13 cellular contexts compared by ENCODE assay signal in genomic region chr17:57288753-57289121, GRCh38. TPM values are rescaled to one million over a fixed set of nuclear protein-coding genes. Genes with fewer than 3 reads are reported as not detected.
DNase-seq lines count a peak whose midpoint lies in the region; ATAC-seq lines count a peak whose summit lies in the region.
"Had no signal": no experiment of that assay in that cellular context is flagged by ENCODE, and none has a peak within 500 bp of the region (broad histone marks: within the 10 kb centered on the region; RNA-seq: fewer than 3 reads in every experiment).

No MANE protein-coding gene starts in this region.

- no peaks in the 10 kb centered on the region for H3K9me3 ChIP-seq in skeletal muscle tissue (ENCODE audit: control insufficient read depth in 3 of 3, low read length in 3 of 3)
- H3K9me3 ChIP-seq: neutrophil, thoracic aorta had no signal

- H3K4me3 ChIP-seq in skeletal muscle tissue (ENCODE audit: low read length in 3 of 3): peak overlapping the region; percentile 23 to 49 (median 46)
- H3K4me3 ChIP-seq: lung, thoracic aorta had no signal

- peaks cover 35 to 74% (median 68%) of the 10 kb centered on the region in 3 donors for H3K4me1 ChIP-seq in skeletal muscle tissue (ENCODE audit: control insufficient read depth in 3 of 3, insufficient read depth in 3 of 3, low read length in 3 of 3)

- peak overlapping the region; percentile 58 to 69 (median 63) for H3K9ac ChIP-seq in skeletal muscle tissue (ENCODE audit: low read depth in 1 of 3, low read length in 3 of 3)

- peaks cover 0 to 2% (median 0%) of the 10 kb centered on the region in 3 donors for H3K36me3 ChIP-seq in skeletal muscle tissue (ENCODE audit: control insufficient read depth in 3 of 3, insufficient read depth in 3 of 3, low read length in 3 of 3)
- H3K36me3 ChIP-seq: neutrophil, thoracic aorta had no signal

- H3K27ac ChIP-seq in caudate nucleus (ENCODE audit: low read depth, low read length) (peak overlapping the region; percentile 68), layer of hippocampus (ENCODE audit: low read depth, low read length) (peak overlapping the region; percentile 31), skeletal muscle tissue (ENCODE audit: low read depth, low read length) (peak overlapping the region; percentile 82)
- H3K27ac ChIP-seq: neutrophil had no signal

- no peak for ATAC-seq in GM18868 (IDR thresholded peaks at IDR 0.05; ENCODE audit: unreplicated experiment)
- ATAC-seq in GM21447 (IDR thresholded peaks at IDR 0.05; ENCODE audit: unreplicated experiment): no peak

- DNase-seq in HT-29 (ENCODE audit: low spot score) (peak; percentile 5), caudate nucleus (lab: John Stamatoyannopoulos, UW) (peak in 4 of 61 donors; percentile 14 to 25 (median 19)), NCI-H187 treated with DMSO at 0.1 percent for 48 hours (lab: John Stamatoyannopoulos, UW) (no peak)
- DNase-seq: NCI-H82; SHP77 treated with DMSO at 0.1 percent for 48 hours; stimulated activated CD4-positive, alpha-beta T cell treated with anti-CD3 and anti-CD28 coated beads, Interleukin-12 subunit alpha, Interleukin-12 subunit beta, amount 100 ng/mL, for 4 hours had no signal

- no peaks in the 10 kb centered on the region for H3K27me3 ChIP-seq in layer of hippocampus (ENCODE audit: control insufficient read depth, insufficient read depth, low read length)
- H3K27me3 ChIP-seq in skeletal muscle tissue (ENCODE audit: control insufficient read depth in 3 of 3, insufficient read depth in 3 of 3, low read length in 3 of 3): no peaks in the 10 kb centered on the region
- H3K27me3 ChIP-seq: neutrophil had no signal

RNA-seq across cellular contexts. Expression of gene MSI2, which starts 32.4 kb away (rescaled TPM):
- total RNA-seq in HT-29 (2014; rRNA removed; shearing (Covaris generic)): 55.8 and 61.2 TPM in 2 replicates
- total RNA-seq in skeletal muscle tissue: 20.4 TPM

Comparison
In these comparisons a context has a peak if more than half of its experiments do, and no peak if none do; other contexts are left out.
1. H3K27ac ChIP-seq: peak in every context shown above with its lines; median percentile 82 in skeletal muscle tissue; 68 in caudate nucleus; 31 in layer of hippocampus.